In genomic region chr14:34081576-34082136, GRCh38 we compare ENCODE assay signal across 10 cellular contexts.
DNase-seq lines count a peak whose midpoint lies in the region; ATAC-seq and TF ChIP-seq lines count a peak whose summit lies in the region.
"Had no signal": no experiment of that assay in that cellular context is flagged by ENCODE, and none has a peak within 500 bp of the region (broad histone marks: within the 10 kb centered on the region; RNA-seq: fewer than 3 reads in every experiment).

No MANE protein-coding gene starts in this region.

- H3K27me3 Mint-ChIP-seq in nephron progenitor cell (ENCODE audit: low read depth, poor library complexity): no peaks in the 10 kb centered on the region

- H3K36me3 Mint-ChIP-seq in nephron progenitor cell (ENCODE audit: low read depth): no peaks in the 10 kb centered on the region

- H3K27me3 ChIP-seq in Peyer's patch: no peaks in the 10 kb centered on the region

- no peak for TF ChIP-seq POLR2A in Peyer's patch (IDR thresholded peaks at IDR 0.05)

- no peak overlapping the region for H3K4me3 ChIP-seq in coronary artery
- no peak overlapping the region for H3K4me3 ChIP-seq in Peyer's patch
- H3K4me3 ChIP-seq: GM12878 had no signal

- ATAC-seq in GM18868 (IDR thresholded peaks at IDR 0.05; ENCODE audit: unreplicated experiment): peak; percentile 21
- ATAC-seq in HG03354 (IDR thresholded peaks at IDR 0.05; ENCODE audit: poor library complexity, severe bottlenecking, unreplicated experiment): no peak

- peaks cover 0 to 16% (median 0%) of the 10 kb centered on the region in 4 donors for H3K4me1 ChIP-seq in Peyer's patch

- H3K9me3 ChIP-seq in Peyer's patch: no peaks in the 10 kb centered on the region

- peak; percentile 66 for DNase-seq in NCI-H2196 treated with DMSO at 0.1 percent for 48 hours (lab: John Stamatoyannopoulos, UW; ENCODE audit: unreplicated experiment)
- no peak for DNase-seq in coronary artery (ENCODE audit: low spot score)
- DNase-seq in nephron progenitor cell: no peak
- DNase-seq in stimulated activated CD4-positive, alpha-beta T cell treated with anti-CD3 and anti-CD28 coated beads, Interleukin-4, amount 100 ng/mL, for 24 hours: no peak
- no peak for DNase-seq in Peyer's patch
- DNase-seq in central memory CD4-positive, alpha-beta T cell: no peak
- DNase-seq: activated T-cell treated with anti-CD3 and anti-CD28 coated beads for 4 hours had no signal

- H3K36me3 ChIP-seq in Peyer's patch: no peaks in the 10 kb centered on the region

- peaks cover 36% of the 10 kb centered on the region for H3K4me1 Mint-ChIP-seq in nephron progenitor cell

- peak overlapping the region; percentile 46 for H3K27ac Mint-ChIP-seq in nephron progenitor cell

- H3K4me3 Mint-ChIP-seq in nephron progenitor cell: no peak overlapping the region

- no peak for TF ChIP-seq CTCF in coronary artery (IDR thresholded peaks at IDR 0.05)
- no peak for TF ChIP-seq CTCF in nephron progenitor cell (IDR thresholded peaks at IDR 0.05)
- no peak for TF ChIP-seq CTCF in Peyer's patch (IDR thresholded peaks at IDR 0.05)

- H3K27ac ChIP-seq in coronary artery (peak overlapping the region; percentile 28 to 39), Peyer's patch (peak overlapping the region in 2 of 4 donors; percentile 14 to 53)

- peaks cover 9% of the 10 kb centered on the region for H3K9me3 Mint-ChIP-seq in nephron progenitor cell
